17 cellular contexts compared by ENCODE assay signal in the genomic region with DNA sequence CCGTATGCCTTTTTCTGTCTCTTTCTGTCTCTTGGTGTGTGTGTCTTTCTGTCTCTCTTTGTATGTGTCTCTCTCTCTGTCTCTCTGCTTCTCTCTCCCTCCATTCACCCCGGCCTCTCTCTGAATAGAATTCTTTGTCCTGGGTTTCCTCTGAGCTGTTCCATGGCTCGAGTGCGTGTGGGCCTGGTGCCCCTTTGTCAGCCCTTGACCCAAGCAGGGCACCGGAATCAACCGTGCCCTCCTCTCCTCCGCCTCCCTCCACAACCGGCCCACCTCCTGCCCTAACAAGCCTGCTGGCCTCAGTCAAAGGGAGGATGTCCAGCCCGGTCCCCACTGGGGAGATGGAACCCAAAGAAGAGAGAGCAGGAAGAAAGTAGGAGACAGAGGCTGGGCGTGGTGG. TPM values are rescaled to one million over a fixed set of nuclear protein-coding genes. Genes with fewer than 3 reads are reported as not detected.
DNase-seq lines count a peak whose midpoint lies in the region; ATAC-seq and TF ChIP-seq lines count a peak whose summit lies in the region.
"Had no signal": no experiment of that assay in that cellular context is flagged by ENCODE, and none has a peak within 500 bp of the region (broad histone marks: within the 10 kb centered on the region; RNA-seq: fewer than 3 reads in every experiment).

No MANE protein-coding gene starts in this region.

- DNase-seq in PC-3 (no peak), ascending aorta (ENCODE audit: low spot score in 2 of 2) (no peak), substantia nigra (lab: John Stamatoyannopoulos, UW) (peak in 3 of 49 donors; percentile 10 to 26 (median 19)), NCI-H2196 (lab: John Stamatoyannopoulos, UW; ENCODE audit: unreplicated experiment) (no peak)
- DNase-seq in stimulated activated naive B cell treated with anti-CD40 and anti-IgM and Interleukin-4, amounts not matched to agents 10 μg/mL and 1 μg/mL and 100 μg/mL, for 72 hours, result no peak
- DNase-seq: activated CD4-positive, alpha-beta T cell treated with anti-CD3 and anti-CD28 coated beads, Interleukin-2, amount 10 ng/mL, durations not matched to agents 7 days and 5 days; CD4-positive, alpha-beta T cell; foreskin fibroblast; immature natural killer cell; Karpas-422; mucosa of descending colon; NCI-H1694; NCI-H524; stimulated activated CD4-positive, alpha-beta T cell treated with anti-CD3 and anti-CD28 coated beads, Interleukin-2, amount 100 ng/mL, for 48 hours had no signal

- no peaks in the 10 kb centered on the region for H3K36me3 Mint-ChIP-seq in stimulated activated naive B cell treated with anti-CD40 and anti-IgM and Interleukin-4, amounts not matched to agents 10 μg/mL and 1 μg/mL and 100 μg/mL, for 72 hours
- H3K36me3 Mint-ChIP-seq: immature natural killer cell had no signal

- no peak overlapping the region for H3K27ac Mint-ChIP-seq in stimulated activated naive B cell treated with anti-CD40 and anti-IgM and Interleukin-4, amounts not matched to agents 10 μg/mL and 1 μg/mL and 100 μg/mL, for 72 hours
- H3K27ac Mint-ChIP-seq: activated CD4-positive, alpha-beta T cell treated with anti-CD3 and anti-CD28 coated beads, Interleukin-2, amount 10 ng/mL, durations not matched to agents 7 days and 5 days; CD4-positive, alpha-beta T cell; T-helper 1 cell treated with Interleukin-12 subunit alpha and Interleukin-12 subunit beta and Interleukin-4 antibody, amounts not matched to agents 30 μg/mL and 1 μg/mL, for 36 hours had no signal

- POLR2A ChIA-PET in PC-3 (lab: Charles Lee; ENCODE audit: unreplicated experiment), result no interaction called here

- H2AFZ ChIP-seq in PC-3 (ENCODE audit: low read length), result no peak overlapping the region

- H3K4me3 Mint-ChIP-seq in stimulated activated naive B cell treated with anti-CD40 and anti-IgM and Interleukin-4, amounts not matched to agents 10 μg/mL and 1 μg/mL and 100 μg/mL, for 72 hours, result no peak overlapping the region
- H3K4me3 Mint-ChIP-seq: activated CD4-positive, alpha-beta T cell treated with anti-CD3 and anti-CD28 coated beads, Interleukin-2, amount 10 ng/mL, durations not matched to agents 7 days and 5 days; CD4-positive, alpha-beta T cell; T-helper 1 cell treated with Interleukin-12 subunit alpha and Interleukin-12 subunit beta and Interleukin-4 antibody, amounts not matched to agents 30 μg/mL and 1 μg/mL, for 36 hours had no signal

- H3K27me3 ChIP-seq in PC-3 (ENCODE audit: low read length) (no peaks in the 10 kb centered on the region), ascending aorta (no peaks in the 10 kb centered on the region)

- H3K4me2 ChIP-seq in PC-3 (ENCODE audit: low read length), result peak overlapping the region; percentile 99

- H4K20me1 ChIP-seq in PC-3 (ENCODE audit: low read length), result no peaks in the 10 kb centered on the region

- no peak overlapping the region; the same call in 1 of the 2 replicates for H3K9ac ChIP-seq in PC-3 (ENCODE audit: low read length)

- peaks cover 65 to 88% of the 10 kb centered on the region in 2 donors for H3K27me3 Mint-ChIP-seq in stimulated activated naive B cell treated with anti-CD40 and anti-IgM and Interleukin-4, amounts not matched to agents 10 μg/mL and 1 μg/mL and 100 μg/mL, for 72 hours

- H3F3A ChIP-seq in PC-3 (ENCODE audit: low read length, unreplicated experiment), result peaks cover 3% of the 10 kb centered on the region

- H3K4me1 ChIP-seq in PC-3 (ENCODE audit: insufficient read depth, low read length) (peaks cover 60% of the 10 kb centered on the region), ascending aorta (peaks cover 4 to 37% of the 10 kb centered on the region in 2 donors), mesodermal cell (ENCODE audit: control insufficient read depth, insufficient read depth, low read length, poor library complexity, severe bottlenecking) (peaks cover 67% of the 10 kb centered on the region)

- H3K9me3 ChIP-seq in PC-3 (ENCODE audit: low read length) (no peaks in the 10 kb centered on the region), ascending aorta (no peaks in the 10 kb centered on the region), mesodermal cell (ENCODE audit: control insufficient read depth, low read length) (no peaks in the 10 kb centered on the region)
- H3K9me3 ChIP-seq: mucosa of descending colon had no signal

- BruUV-seq in PC-3 (replicated peaks; lab: Mats Ljungman, UMichigan), result no TSS peak

- H3K36me3 ChIP-seq in PC-3 (ENCODE audit: low read depth, low read length) (peaks cover 15% of the 10 kb centered on the region), ascending aorta (peaks cover 7 to 13% of the 10 kb centered on the region in 2 donors), mesodermal cell (ENCODE audit: control insufficient read depth, insufficient read depth, low read length) (peaks cover 49% of the 10 kb centered on the region)

- CTCF ChIA-PET in PC-3 (lab: Charles Lee), result no interaction called here

- peaks cover 13 to 16% of the 10 kb centered on the region in 2 donors for H3K4me1 Mint-ChIP-seq in stimulated activated naive B cell treated with anti-CD40 and anti-IgM and Interleukin-4, amounts not matched to agents 10 μg/mL and 1 μg/mL and 100 μg/mL, for 72 hours

- H3K27ac ChIP-seq in PC-3 (ENCODE audit: low read length) (peak overlapping the region; percentile 61), ascending aorta (peak overlapping the region; percentile 92 to 95), mesodermal cell (ENCODE audit: low read depth, low read length, severe bottlenecking) (peak overlapping the region; percentile 59), substantia nigra (ENCODE audit: low read depth, low read length, poor library complexity, severe bottlenecking) (peak overlapping the region; percentile 28)

- H3K9me2 ChIP-seq in PC-3 (replicated peaks; ENCODE audit: low read length), result no peaks in the 10 kb centered on the region

- intact Hi-C loops in PC-3 (cut with micrococcal nuclease), result no loop called here
- intact Hi-C loops in ascending aorta (cut with DNase I), result loop anchor here (5.0 kb wide), 1 partner anchor 430 kb away; no protein-coding TSS in a partner anchor

- no peak for TF ChIP-seq CTCF in PC-3 (conservative IDR thresholded peaks at IDR 0.05; ENCODE audit: low read depth, low read length)
- TF ChIP-seq CTCF in ascending aorta (IDR thresholded peaks at IDR 0.05), result no peak

- H3K4me3 ChIP-seq in PC-3 (ENCODE audit: low read length) (peak overlapping the region; percentile 88), ascending aorta (no peak overlapping the region), mesodermal cell (ENCODE audit: extremely low read depth, insufficient read depth, low read length, poor library complexity, severe bottlenecking) (no peak overlapping the region)
- H3K4me3 ChIP-seq: mucosa of descending colon had no signal

- H3K9me3 Mint-ChIP-seq in stimulated activated naive B cell treated with anti-CD40 and anti-IgM and Interleukin-4, amounts not matched to agents 10 μg/mL and 1 μg/mL and 100 μg/mL, for 72 hours, result no peaks in the 10 kb centered on the region
- H3K9me3 Mint-ChIP-seq: activated CD4-positive, alpha-beta T cell treated with anti-CD3 and anti-CD28 coated beads, Interleukin-2, amount 10 ng/mL, durations not matched to agents 7 days and 5 days; CD4-positive, alpha-beta T cell; immature natural killer cell; T-helper 1 cell treated with Interleukin-12 subunit alpha and Interleukin-12 subunit beta and Interleukin-4 antibody, amounts not matched to agents 30 μg/mL and 1 μg/mL, for 36 hours had no signal

- 90 to 95% methylated on average over 3 to 6 of the region's 10 CpGs for WGBS in mesodermal cell (ENCODE audit: insufficient coverage in 2 of 2), 2 experiments

- peaks cover 77% of the 10 kb centered on the region for H3K79me2 ChIP-seq in PC-3 (ENCODE audit: low read length)

- ATAC-seq in PC-3 (no peak), HG02973 (IDR thresholded peaks at IDR 0.05; ENCODE audit: unreplicated experiment) (no peak)
- ATAC-seq in stimulated activated naive B cell treated with anti-CD40 and anti-IgM and Interleukin-4, amounts not matched to agents 10 μg/mL and 1 μg/mL and 100 μg/mL, for 72 hours (replicated peaks), result no peak
- ATAC-seq: mucosa of descending colon had no signal

RNA-seq across cellular contexts. Expression of a gene that starts 3.2 kb away (rescaled TPM):
- total RNA-seq in PC-3 (2014; rRNA removed), result 172 and 202 TPM in 2 replicates
- 122 TPM for total RNA-seq in ascending aorta
- polyA plus RNA-seq in mesodermal cell (2013, experiment 1 of 2), result 88.9 TPM
- 83.4 TPM for polyA plus RNA-seq in mesodermal cell (2013, experiment 2 of 2)

RNA-seq across cellular contexts. Expression of a gene that starts 29.2 kb away (rescaled TPM):
- 8.6 and 10.3 TPM in 2 replicates for total RNA-seq in PC-3 (2014; rRNA removed)
- total RNA-seq in ascending aorta, result not detected
- 15.0 TPM for polyA plus RNA-seq in mesodermal cell (2013, experiment 1 of 2)
- polyA plus RNA-seq in mesodermal cell (2013, experiment 2 of 2), result 11.3 TPM

RNA-seq across cellular contexts. Expression of a gene that starts 41.9 kb away (rescaled TPM):
- total RNA-seq in PC-3 (2014; rRNA removed) (158 and 198 TPM in 2 replicates), ascending aorta (81.1 TPM)
- 214 TPM for polyA plus RNA-seq in mesodermal cell (2013, experiment 1 of 2)
- polyA plus RNA-seq in mesodermal cell (2013, experiment 2 of 2), result 198 TPM

Comparison
In these comparisons a context has a peak if more than half of its experiments do, and no peak if none do; other contexts are left out.
1. H3K27ac ChIP-seq: peak in every context shown above with its lines; median percentile 94 in ascending aorta; 61 in PC-3; 59 in mesodermal cell; 28 in substantia nigra.